In the genomic region with DNA sequence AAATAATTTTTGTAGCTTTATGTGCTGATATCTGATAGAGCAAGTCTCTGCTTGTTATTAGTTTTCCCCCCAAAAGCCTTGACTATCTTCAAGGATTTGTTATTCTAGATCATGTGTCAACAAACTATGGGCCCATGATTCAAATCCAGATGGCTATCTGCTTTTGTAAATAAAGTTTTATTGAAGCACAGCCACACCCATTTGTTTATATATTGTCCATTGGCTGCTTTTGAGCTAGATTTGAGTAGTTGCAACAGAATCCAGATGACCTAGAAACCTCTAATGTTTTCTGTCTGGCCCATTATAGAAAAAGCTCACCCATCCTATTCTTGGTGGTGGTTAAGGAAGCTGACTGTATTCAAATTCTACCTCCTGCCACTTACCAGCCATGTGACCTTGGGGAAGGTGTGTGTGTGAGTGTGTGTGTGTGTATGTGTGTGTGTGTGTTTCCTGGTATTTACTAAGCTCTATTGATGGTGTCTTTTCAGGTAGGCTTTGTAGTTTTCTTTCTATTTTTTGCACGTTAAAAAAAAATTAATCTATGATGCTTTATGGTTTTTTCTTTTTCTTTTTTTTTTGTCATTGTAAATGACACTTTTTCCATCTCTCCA, we compare ENCODE assay signal across 17 cellular contexts. TPM values are rescaled to one million over a fixed set of nuclear protein-coding genes. Genes with fewer than 3 reads are reported as not detected.
A peak's percentile ranks its signal among the peaks of the same experiment; 100 is the strongest.
DNase-seq lines count a peak whose midpoint lies in the region; ATAC-seq and TF ChIP-seq lines count a peak whose summit lies in the region.
"Had no signal": no experiment of that assay in that cellular context is flagged by ENCODE, and none has a peak within 500 bp of the region (broad histone marks: within the 10 kb centered on the region; RNA-seq: fewer than 3 reads in every experiment).

No MANE protein-coding gene starts in this region.

- peak in 5 of 6 experiments; percentile 45 to 79 (median 63) for DNase-seq in stimulated activated naive CD4-positive, alpha-beta T cell (lab: John Stamatoyannopoulos, UW)
- no peak for DNase-seq in stimulated activated naive CD4-positive, alpha-beta T cell treated with Interleukin-2 at 50 U/mL for 16 hours (lab: John Stamatoyannopoulos, UW)
- DNase-seq in T-cell (peak in 22 of 34 experiments; percentile 18 to 65 (median 34)), body of pancreas (no peak), SHP77 (lab: John Stamatoyannopoulos, UW) (no peak)
- DNase-seq in T-helper 2 cell treated with Interferon-gamma antibody and Interleukin-4, amounts not matched to agents 5 μg/mL and 100 μg/mL, for 36 hours (ENCODE audit: low spot score) = no peak
- DNase-seq in stimulated activated CD8-positive, alpha-beta memory T cell treated with anti-CD3 and anti-CD28 coated beads, Interleukin-4, amount 100 ng/mL, for 48 hours = no peak
- DNase-seq: activated CD4-positive, alpha-beta T cell treated with anti-CD3 and anti-CD28 coated beads for 1 hour; GM23248; NCI-H1417 had no signal

- intact Hi-C loops in body of pancreas (cut with DNase I) = no loop called here

- H3K4me1 Mint-ChIP-seq in T-cell = peaks cover 46 to 70% (median 46%) of the 10 kb centered on the region in 3 donors
- peaks cover 11% of the 10 kb centered on the region for H3K4me1 Mint-ChIP-seq in T-helper 2 cell treated with Interferon-gamma antibody and Interleukin-4, amounts not matched to agents 5 μg/mL and 100 μg/mL, for 36 hours (ENCODE audit: low read depth)

- H3K27ac ChIP-seq in body of pancreas = no peak overlapping the region
- H3K27ac ChIP-seq: GM23248, neural progenitor cell had no signal

- no peaks in the 10 kb centered on the region for H3K36me3 Mint-ChIP-seq in T-cell
- H3K36me3 Mint-ChIP-seq in T-helper 2 cell treated with Interferon-gamma antibody and Interleukin-4, amounts not matched to agents 5 μg/mL and 100 μg/mL, for 36 hours (ENCODE audit: low read depth) = no peaks in the 10 kb centered on the region
- H3K36me3 Mint-ChIP-seq: CD14-positive monocyte, neural progenitor cell had no signal

- H3K9me3 Mint-ChIP-seq in T-cell = peaks cover 0 to 3% (median 0%) of the 10 kb centered on the region in 3 donors
- H3K9me3 Mint-ChIP-seq in T-helper 2 cell treated with Interferon-gamma antibody and Interleukin-4, amounts not matched to agents 5 μg/mL and 100 μg/mL, for 36 hours = peaks cover 12% of the 10 kb centered on the region
- H3K9me3 Mint-ChIP-seq: central memory CD8-positive, alpha-beta T cell; neural progenitor cell had no signal

- H3K9me3 ChIP-seq in body of pancreas = no peaks in the 10 kb centered on the region

- 41 to 67% methylated on average over 1 of the region's 1 CpG for WGBS in body of pancreas, 2 donors

- H3K36me3 ChIP-seq in body of pancreas (replicated peaks in 1 of 2; ENCODE audit: insufficient read depth in 1 of 2, low read depth in 2 of 2) = no peaks in the 10 kb centered on the region
- H3K36me3 ChIP-seq: neural progenitor cell had no signal

- peak overlapping the region in 1 of 3 donors; percentile 19 for H3K4me3 Mint-ChIP-seq in T-cell
- no peak overlapping the region for H3K4me3 Mint-ChIP-seq in T-helper 2 cell treated with Interferon-gamma antibody and Interleukin-4, amounts not matched to agents 5 μg/mL and 100 μg/mL, for 36 hours
- H3K4me3 Mint-ChIP-seq: CD14-positive monocyte; central memory CD8-positive, alpha-beta T cell; neural progenitor cell had no signal

- H3K27me3 Mint-ChIP-seq in T-cell = no peaks in the 10 kb centered on the region
- no peaks in the 10 kb centered on the region for H3K27me3 Mint-ChIP-seq in T-helper 2 cell treated with Interferon-gamma antibody and Interleukin-4, amounts not matched to agents 5 μg/mL and 100 μg/mL, for 36 hours (ENCODE audit: low read depth)
- H3K27me3 Mint-ChIP-seq: central memory CD8-positive, alpha-beta T cell had no signal

- no peaks in the 10 kb centered on the region for H3K27me3 ChIP-seq in body of pancreas
- H3K27me3 ChIP-seq: neural progenitor cell had no signal

- TF ChIP-seq POLR2A in body of pancreas (IDR thresholded peaks at IDR 0.05) = no peak

- POLR2A ChIA-PET in T-cell (lab: Charles Lee) = interaction anchor here (0.7 to 1.2 kb wide), 3 partner anchors 13 to 250 kb away, joined by 3 to 8 read pairs (median 3); no protein-coding TSS in a partner anchor

- no peak for TF ChIP-seq CTCF in body of pancreas (IDR thresholded peaks at IDR 0.05)

- CTCF ChIA-PET in T-cell (lab: Charles Lee) = interaction anchor here in 1 of 2 donors (0.5 kb wide), 1 partner anchor 9 kb away, joined by 4 read pairs; no protein-coding TSS in a partner anchor

- H3K27ac Mint-ChIP-seq in T-cell = peak overlapping the region; percentile 5 to 9
- no peak overlapping the region for H3K27ac Mint-ChIP-seq in T-helper 2 cell treated with Interferon-gamma antibody and Interleukin-4, amounts not matched to agents 5 μg/mL and 100 μg/mL, for 36 hours
- H3K27ac Mint-ChIP-seq: neural progenitor cell had no signal

- no peaks in the 10 kb centered on the region for H3K4me1 ChIP-seq in body of pancreas

- H3K4me3 ChIP-seq in body of pancreas = no peak overlapping the region
- H3K4me3 ChIP-seq: GM23248, neural progenitor cell had no signal

- ATAC-seq in HG02763 (IDR thresholded peaks at IDR 0.05; ENCODE audit: unreplicated experiment) (peak; percentile 60), T-cell (replicated peaks in 1 of 4) (peak; percentile 62 to 88 (median 66)), body of pancreas (no peak)

RNA-seq across cellular contexts. Expression of gene GTSF1L, which starts 1.3 kb away (rescaled TPM):
- total RNA-seq in T-cell = under 1 TPM in 3 of 5 donors, not detected in 2; 0.30 to 0.63 (median 0.53) TPM
- total RNA-seq in body of pancreas = not detected
- total RNA-seq: epithelial cell of proximal tubule, GM23248, lower leg skin, temporal lobe had no signal

Comparison
In these comparisons a context has a peak if more than half of its experiments do, and no peak if none do; other contexts are left out.
1. DNase-seq: peak in stimulated activated naive CD4-positive, alpha-beta T cell (5 of 6) and T-cell (22 of 34); none in stimulated activated naive CD4-positive, alpha-beta T cell treated with Interleukin-2 at 50 U/mL for 16 hours (single experiment), body of pancreas (0 of 4), T-helper 2 cell treated with Interferon-gamma antibody and Interleukin-4, amounts not matched to agents 5 μg/mL and 100 μg/mL, for 36 hours (single experiment), stimulated activated CD8-positive, alpha-beta memory T cell treated with anti-CD3 and anti-CD28 coated beads, Interleukin-4, amount 100 ng/mL, for 48 hours (single experiment) and SHP77 (0 of 2).